ENCODE assay signal across 8 cellular contexts in the genomic region with DNA sequence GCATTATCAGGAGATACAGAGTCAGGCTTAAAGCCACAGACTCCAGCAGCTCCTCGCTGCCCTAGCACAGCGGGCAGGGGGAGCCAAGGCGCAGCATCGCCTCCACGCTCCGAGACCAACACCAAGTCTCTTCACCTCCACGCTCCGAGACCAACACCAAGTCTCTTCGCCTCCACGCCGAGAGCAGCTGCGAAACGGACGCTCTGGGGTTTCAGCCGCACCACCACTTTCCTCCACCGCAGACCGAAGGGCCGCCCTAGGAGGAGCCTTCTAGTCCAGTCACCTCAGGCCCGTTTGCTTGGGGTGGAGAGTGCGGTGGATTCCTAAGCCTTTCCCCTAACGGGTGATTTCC. TPM values are rescaled to one million over a fixed set of nuclear protein-coding genes. Genes with fewer than 3 reads are reported as not detected.
DNase-seq lines count a peak whose midpoint lies in the region; ATAC-seq, FAIRE-seq and TF ChIP-seq lines count a peak whose summit lies in the region.

No MANE protein-coding gene starts in this region.

- H3K27me3 ChIP-seq in HUES48 (ENCODE audit: control insufficient read depth, insufficient read depth, low read length) (peaks cover 24% of the 10 kb centered on the region), keratinocyte (ENCODE audit: control insufficient read depth, extremely low read depth, insufficient read depth, low read length) (no peaks in the 10 kb centered on the region)

- peak overlapping the region; percentile 95 for H3K4me3 ChIP-seq in HUES48 (ENCODE audit: low read depth, low read length)
- H3K4me3 ChIP-seq in keratinocyte (ENCODE audit: control insufficient read depth in 2 of 3, extremely low read depth in 1 of 3, insufficient read depth in 2 of 3, low read depth in 1 of 3, low read length in 3 of 3): peak overlapping the region; percentile 83 to 91 (median 86)

- H3K9me1 ChIP-seq in keratinocyte (ENCODE audit: control insufficient read depth, extremely low read depth, insufficient read depth, low read length): no peaks in the 10 kb centered on the region

- dilution Hi-C loops in keratinocyte (cut with MboI; ENCODE audit: extremely low pct_ligation_motif_present, low sequenced_read_pairs): no loop called here

- no peaks in the 10 kb centered on the region for H4K20me1 ChIP-seq in keratinocyte (ENCODE audit: control insufficient read depth, extremely low read depth, insufficient read depth, low read length)

- DNase-seq in EH (ENCODE audit: low read depth) (peak; percentile 71), T1000 (lab: John Stamatoyannopoulos, UW) (peak; percentile 33), cerebellar cortex (ENCODE audit: low spot score) (peak; percentile 71), keratinocyte (ENCODE audit: low read depth, low spot score) (no peak), NCI-H187 (lab: John Stamatoyannopoulos, UW) (no peak)
- peak; percentile 17 for DNase-seq in stimulated activated CD4-positive, alpha-beta T cell treated with anti-CD3 and anti-CD28 coated beads, Interleukin-12 subunit alpha, Interleukin-12 subunit beta, amount 100 ng/mL, for 4 hours

- ATAC-seq in GM21367 (IDR thresholded peaks at IDR 0.05; ENCODE audit: unreplicated experiment): peak; percentile 30

- H3K79me2 ChIP-seq in keratinocyte (ENCODE audit: control insufficient read depth, insufficient read depth, low read length): peaks cover 23% of the 10 kb centered on the region

- peaks cover 6% of the 10 kb centered on the region; the same call in 1 of the 2 replicates for H3K4me1 ChIP-seq in HUES48 (ENCODE audit: control insufficient read depth, insufficient read depth, low read length)
- H3K4me1 ChIP-seq in keratinocyte (ENCODE audit: control insufficient read depth, extremely low read depth, insufficient read depth, low read length): peaks cover 8% of the 10 kb centered on the region

- no peak for FAIRE-seq in keratinocyte (lab: Jason Lieb, UNC)

- H3K27ac ChIP-seq in HUES48 (ENCODE audit: low read depth, low read length) (no peak overlapping the region), keratinocyte (ENCODE audit: control insufficient read depth, insufficient read depth, low read length) (peak overlapping the region; percentile 51)

- peak overlapping the region; percentile 99 for H2AFZ ChIP-seq in keratinocyte (ENCODE audit: control insufficient read depth, low read length)

- H3K9me3 ChIP-seq in HUES48 (ENCODE audit: control insufficient read depth, insufficient read depth, low read length): no peaks in the 10 kb centered on the region
- H3K9me3 ChIP-seq in keratinocyte (ENCODE audit: control insufficient read depth, low read depth, low read length): no peaks in the 10 kb centered on the region

- H3K36me3 ChIP-seq in HUES48 (ENCODE audit: control insufficient read depth, insufficient read depth, low read length): no peaks in the 10 kb centered on the region
- H3K36me3 ChIP-seq in keratinocyte (ENCODE audit: control insufficient read depth in 2 of 2, extremely low read depth in 1 of 2, insufficient read depth in 2 of 2, low read length in 2 of 2): no peaks in the 10 kb centered on the region

- H3K9ac ChIP-seq in HUES48 (ENCODE audit: low read depth, low read length) (peak overlapping the region; percentile 42), keratinocyte (ENCODE audit: control insufficient read depth, extremely low read depth, insufficient read depth, low read length) (peak overlapping the region; percentile 83)

- TF ChIP-seq CTCF in keratinocyte (optimal IDR thresholded peaks at IDR 0.05 in 1 of 3, IDR thresholded peaks at IDR 0.05 in 1 of 3, conservative IDR thresholded peaks at IDR 0.05 in 1 of 3; ENCODE audit: extremely low read depth in 1 of 3, insufficient read depth in 2 of 3, low read length in 3 of 3): peak in 2 of 3 experiments; percentile 29 to 32

- H3K4me2 ChIP-seq in keratinocyte (ENCODE audit: control insufficient read depth, extremely low read depth, insufficient read depth, low read depth, low read length): peak overlapping the region; percentile 91

RNA-seq across cellular contexts. Expression of a gene that starts 0.7 kb away (rescaled TPM):
- 4.3 to 14.9 TPM (median 11.2 TPM) in 3 replicates for polyA plus RNA-seq in keratinocyte
- 6.3 TPM for polyA plus RNA-seq in keratinocyte (2011; ENCODE audit: low read depth)
- 3.1 and 6.9 TPM in 2 replicates for polyA plus RNA-seq in keratinocyte (2011; cell fraction: cytosol; rRNA removed)
- polyA plus RNA-seq in keratinocyte (2011; cell fraction: nucleus; rRNA removed): 31.0 and 44.1 TPM in 2 replicates
- polyA plus RNA-seq in keratinocyte (2012; ENCODE audit: low replicate concordance): 6.5 and 6.9 TPM in 2 replicates
- polyA minus RNA-seq in keratinocyte: 3.0 to 20.6 TPM (median 12.9 TPM) in 3 replicates
- 6.3 TPM for polyA minus RNA-seq in keratinocyte (2011; cell fraction: cytosol; rRNA and poly(A)+ RNA removed)
- 14.4 and 33.4 TPM in 2 replicates for polyA minus RNA-seq in keratinocyte (2011; cell fraction: nucleus; rRNA and poly(A)+ RNA removed)

RNA-seq across cellular contexts. Expression of a gene that starts 59.4 kb away (rescaled TPM):
- polyA plus RNA-seq in keratinocyte: not detected in 3 replicates
- polyA plus RNA-seq in keratinocyte (2011; ENCODE audit: low read depth): not detected
- polyA plus RNA-seq in keratinocyte (2011; cell fraction: cytosol; rRNA removed): 0.05 TPM in 1 of 2 replicates, not detected in the other
- 0.04 TPM in 2 replicates for polyA plus RNA-seq in keratinocyte (2011; cell fraction: nucleus; rRNA removed)
- polyA plus RNA-seq in keratinocyte (2012; ENCODE audit: low replicate concordance): not detected in 2 replicates
- not detected in 3 replicates for polyA minus RNA-seq in keratinocyte
- polyA minus RNA-seq in keratinocyte (2011; cell fraction: cytosol; rRNA and poly(A)+ RNA removed): not detected
- not detected in 2 replicates for polyA minus RNA-seq in keratinocyte (2011; cell fraction: nucleus; rRNA and poly(A)+ RNA removed)

Comparison
In these comparisons a context has a peak if more than half of its experiments do, and no peak if none do; other contexts are left out.
1. DNase-seq: peak in EH (single experiment), T1000 (single experiment), cerebellar cortex (single experiment) and stimulated activated CD4-positive, alpha-beta T cell treated with anti-CD3 and anti-CD28 coated beads, Interleukin-12 subunit alpha, Interleukin-12 subunit beta, amount 100 ng/mL, for 4 hours (single experiment); none in keratinocyte (single experiment) and NCI-H187 (0 of 2).